In genomic region chr6:156718647-156719394, GRCh38 we compare ENCODE assay signal across 8 cellular contexts. TPM values are rescaled to one million over a fixed set of nuclear protein-coding genes. Genes with fewer than 3 reads are reported as not detected.
A peak's percentile ranks its signal among the peaks of the same experiment; 100 is the strongest.
DNase-seq lines count a peak whose midpoint lies in the region; ATAC-seq and TF ChIP-seq lines count a peak whose summit lies in the region.

No MANE protein-coding gene starts in this region.

- H3F3A ChIP-seq in GM23338 (replicated peaks; ENCODE audit: low read depth): peaks cover 20% of the 10 kb centered on the region

- no peaks in the 10 kb centered on the region for H3K9me3 ChIP-seq in SJCRH30 (replicated peaks)
- no peaks in the 10 kb centered on the region for H3K9me3 ChIP-seq in gastroesophageal sphincter

- peaks cover 35% of the 10 kb centered on the region for H3K4me1 Mint-ChIP-seq in GM23338

- H3K4me2 ChIP-seq in GM23338: peak overlapping the region; percentile 45

- H3K36me3 ChIP-seq in GM23338 (ENCODE audit: insufficient read depth) (no peaks in the 10 kb centered on the region), SJCRH30 (no peaks in the 10 kb centered on the region), gastroesophageal sphincter (no peaks in the 10 kb centered on the region)

- H3K27ac ChIP-seq in GM23338 (ENCODE audit: low read depth) (no peak overlapping the region), SJCRH30 (no peak overlapping the region), gastroesophageal sphincter (peak overlapping the region in 3 of 4 donors; percentile 85 to 92 (median 91)), skin epidermis (peak overlapping the region in 18 of 21 experiments; percentile 70 to 94 (median 89))

- H3K4me1 ChIP-seq in GM23338 (ENCODE audit: insufficient read depth) (peaks cover 37% of the 10 kb centered on the region), SJCRH30 (no peaks in the 10 kb centered on the region), gastroesophageal sphincter (peaks cover 4 to 40% (median 15%) of the 10 kb centered on the region in 3 donors)

- 0 out of 3 replicates have a peak, but pooled peaks cover 6% of the 10 kb centered on the region for H3K36me3 Mint-ChIP-seq in GM23338 (ENCODE audit: low read depth)

- DNase-seq in GM23338 (ENCODE audit: low spot score) (peak; percentile 13), SJCRH30 (peak; percentile 18 to 44)
- DNase-seq in effector CD4-positive, alpha-beta T cell: no peak
- DNase-seq in stimulated activated naive CD8-positive, alpha-beta T cell treated with anti-CD3 and anti-CD28 coated beads, Interleukin-15, Interleukin-2, amounts not matched to agents 100 U/mL and 50 U/mL, for 24 hours: no peak

- H3K27me3 Mint-ChIP-seq in GM23338 (ENCODE audit: insufficient read depth, low read depth, poor library complexity): peaks cover 20% of the 10 kb centered on the region

- no peaks in the 10 kb centered on the region for H3K79me2 ChIP-seq in GM23338 (replicated peaks; ENCODE audit: insufficient read depth)

- TF ChIP-seq EP300 in gastroesophageal sphincter (IDR thresholded peaks at IDR 0.05): no peak

- TF ChIP-seq CTCF in GM23338 (conservative IDR thresholded peaks at IDR 0.05; ENCODE audit: low read depth in 2 of 2): no peak
- peak in 2 of 4 experiments; percentile 8 to 10 for TF ChIP-seq CTCF in gastroesophageal sphincter (IDR thresholded peaks at IDR 0.05)

- no peaks in the 10 kb centered on the region for H3K27me3 ChIP-seq in GM23338 (ENCODE audit: insufficient read depth)
- no peaks in the 10 kb centered on the region for H3K27me3 ChIP-seq in SJCRH30
- no peaks in the 10 kb centered on the region for H3K27me3 ChIP-seq in gastroesophageal sphincter

- 61 to 70% methylated on average over 5 to 8 of the region's 18 CpGs for WGBS in gastroesophageal sphincter (ENCODE audit: low coverage in 1 of 2), 2 donors

- H2AFZ ChIP-seq in GM23338: peak overlapping the region; percentile 97

- TF ChIP-seq POLR2A in gastroesophageal sphincter (IDR thresholded peaks at IDR 0.05): no peak

- no peaks in the 10 kb centered on the region for H4K20me1 ChIP-seq in GM23338 (replicated peaks; ENCODE audit: insufficient read depth)

- 0 out of 2 replicates have a peak, but pooled peaks cover 3% of the 10 kb centered on the region for H3K9me2 ChIP-seq in GM23338 (ENCODE audit: insufficient read depth)

- no peak overlapping the region; the same call in 2 of the 3 replicates for H3K4me3 Mint-ChIP-seq in GM23338

- H3K27ac Mint-ChIP-seq in GM23338: no peak overlapping the region

- peaks cover 6% of the 10 kb centered on the region; the same call in 1 of the 3 replicates for H3K9me3 Mint-ChIP-seq in GM23338

- ATAC-seq in GM23338 (no peak), gastroesophageal sphincter (peak; percentile 40), GM21717 (IDR thresholded peaks at IDR 0.05; ENCODE audit: unreplicated experiment) (no peak), HG02981 (IDR thresholded peaks at IDR 0.05; ENCODE audit: unreplicated experiment) (no peak)
- ATAC-seq in stimulated activated naive CD8-positive, alpha-beta T cell treated with anti-CD3 and anti-CD28 coated beads, Interleukin-15, Interleukin-2, amounts not matched to agents 100 U/mL and 50 U/mL, for 24 hours: no peak

- no peak overlapping the region for H3K4me3 ChIP-seq in GM23338
- no peak overlapping the region for H3K4me3 ChIP-seq in SJCRH30
- H3K4me3 ChIP-seq in gastroesophageal sphincter: no peak overlapping the region
- H3K4me3 ChIP-seq in skin epidermis: peak overlapping the region in 1 of 7 experiments; percentile 31

TF ChIP-seq in GM23338, 12 proteins besides CTCF, POLR2A, EP300 and RAD21:
- TF ChIP-seq EZH2phosphoT487 (IDR thresholded peaks at IDR 0.05; ENCODE audit: unreplicated experiment) (no peak), JUNB (IDR thresholded peaks at IDR 0.05; ENCODE audit: unreplicated experiment) (no peak), CREB1 (CRISPR knock-in tag; IDR thresholded peaks at IDR 0.05; ENCODE audit: low read depth) (no peak), REST (IDR thresholded peaks at IDR 0.05; ENCODE audit: unreplicated experiment) (no peak), POLR2AphosphoS5 (IDR thresholded peaks at IDR 0.05; ENCODE audit: low read depth) (no peak), ZNF114 (CRISPR knock-in tag; IDR thresholded peaks at IDR 0.05) (no peak), ZNF331 (CRISPR knock-in tag; IDR thresholded peaks at IDR 0.05; ENCODE audit: low read depth) (no peak), ETS1 (IDR thresholded peaks at IDR 0.05) (no peak)
TF ChIP-seq in GM23338: peak in this region for 0.

RNA-seq across cellular contexts. Expression of gene ARID1B, which starts 58.4 kb away (rescaled TPM):
- 72.2 and 82.4 TPM in 2 replicates for total RNA-seq in GM23338 (2014; rRNA removed; shearing (Covaris generic))
- 53.3 and 59.3 TPM in 2 replicates for polyA plus RNA-seq in GM23338 (2016; fragmentation: Nextera tagmentation; extraction: Ambion mirVana)
- 24.7 and 28.5 TPM in 2 replicates for total RNA-seq in SJCRH30 (2014; rRNA removed; shearing (Covaris generic))
- 100 to 1,000 TPM in 1 of 4 donors, 10 to 100 TPM in 3; 40.0 to 106 (median 79.7) TPM for total RNA-seq in gastroesophageal sphincter

Comparison
In these comparisons a context has a peak if more than half of its experiments do, and no peak if none do; other contexts are left out.
1. DNase-seq: peak in GM23338 (single experiment) and SJCRH30 (2 of 2); none in effector CD4-positive, alpha-beta T cell (single experiment) and stimulated activated naive CD8-positive, alpha-beta T cell treated with anti-CD3 and anti-CD28 coated beads, Interleukin-15, Interleukin-2, amounts not matched to agents 100 U/mL and 50 U/mL, for 24 hours (single experiment).
2. H3K27ac ChIP-seq: peak in gastroesophageal sphincter (3 of 4) and skin epidermis (18 of 21); none in GM23338 (single experiment) and SJCRH30 (single experiment).